In genomic region chr4:115834441-115834840, GRCh38 we compare ENCODE assay signal across 17 cellular contexts.
"Had no signal": no experiment of that assay in that cellular context is flagged by ENCODE, and none has a peak within 500 bp of the region (broad histone marks: within the 10 kb centered on the region; RNA-seq: fewer than 3 reads in every experiment).

No MANE protein-coding gene starts in this region.

- ATAC-seq: activated CD8-positive, alpha-beta T cell treated with anti-CD3 and anti-CD28 coated beads, Interleukin-2, amount 10 ng/mL, durations not matched to agents 7 days and 5 days; lower lobe of right lung; naive thymus-derived CD8-positive, alpha-beta T cell; sciatic nerve had no signal

- DNase-seq: activated CD4-positive, alpha-beta T cell treated with anti-CD3 and anti-CD28 coated beads for 48 hours; activated CD8-positive, alpha-beta memory T cell treated with anti-CD3 and anti-CD28 coated beads, Interleukin-2, amount 50 U/mL, for 48 hours; activated CD8-positive, alpha-beta T cell treated with anti-CD3 and anti-CD28 coated beads, Interleukin-2, amount 10 ng/mL, durations not matched to agents 7 days and 5 days; activated naive CD4-positive, alpha-beta T cell treated with Interleukin-2 at 50 U/mL for 16 hours; effector CD4-positive, alpha-beta T cell; hippocampal formation; kidney glomerular epithelial cell; lower lobe of right lung; naive thymus-derived CD8-positive, alpha-beta T cell; occipital lobe; spleen; stimulated activated CD4-positive, alpha-beta T cell treated with anti-CD3 and anti-CD28 coated beads, Interleukin-2, amount 100 ng/mL, for 24 hours; stimulated activated naive CD4-positive, alpha-beta T cell; SW 1271 had no signal

- H3K36me3 ChIP-seq: lower lobe of right lung, prostate gland, spleen had no signal

- H3K9me3 ChIP-seq: lower lobe of right lung, prostate gland had no signal

- H3K4me1 ChIP-seq: lower lobe of right lung, prostate gland, spleen had no signal

- H3K4me3 ChIP-seq: coronary artery, lower lobe of right lung, prostate gland, spleen had no signal

- H3K27me3 ChIP-seq: spleen had no signal
